In genomic region chr7:96928965-96929364, GRCh38 we compare ENCODE assay signal across 11 cellular contexts.
"Had no signal": no experiment of that assay in that cellular context is flagged by ENCODE, and none has a peak within 500 bp of the region (broad histone marks: within the 10 kb centered on the region; RNA-seq: fewer than 3 reads in every experiment).

No MANE protein-coding gene starts in this region.

- H3K9ac ChIP-seq: GM23248 had no signal

- FAIRE-seq: H1, H54 had no signal

- H3K4me3 Mint-ChIP-seq: GM23338, H9, HFFc6 had no signal

- H3K27ac Mint-ChIP-seq: GM23338, H9, HFFc6 had no signal

- DNase-seq: GM23248, GOT3, H7, H9, HCEC 1CT, HFFc6 had no signal

- H3K4me1 Mint-ChIP-seq: GM23338, H9 had no signal

- H3K27ac ChIP-seq: GM23248 had no signal

- H2AFZ ChIP-seq: GM23248, GM23338 had no signal

- H3K36me3 ChIP-seq: HAP-1 had no signal

- H3K4me2 ChIP-seq: GM23338 had no signal

- H3K4me1 ChIP-seq: HAP-1 had no signal

- H3K4me3 ChIP-seq: GM23248, GM23338, HAP-1 had no signal

- H3K9me3 Mint-ChIP-seq: GM23338, H9 had no signal

- ATAC-seq: GM23338, HCT116 had no signal

- H3K9me3 ChIP-seq: HAP-1 had no signal
